In genomic region chr17:1013729-1014090, GRCh38 we compare ENCODE assay signal across 21 cellular contexts. TPM values are rescaled to one million over a fixed set of nuclear protein-coding genes. Genes with fewer than 3 reads are reported as not detected.
DNase-seq lines count a peak whose midpoint lies in the region; ATAC-seq and TF ChIP-seq lines count a peak whose summit lies in the region.
"Had no signal": no experiment of that assay in that cellular context is flagged by ENCODE, and none has a peak within 500 bp of the region (broad histone marks: within the 10 kb centered on the region; RNA-seq: fewer than 3 reads in every experiment).

No MANE protein-coding gene starts in this region.

- no peak overlapping the region for H3K4me3 ChIP-seq in coronary artery
- H3K4me3 ChIP-seq: BLaER1 treated with 17β-estradiol and CSF1 and Interleukin-3, amounts not matched to agents 10 nM and 100 nM; HAP-1 had no signal

- peak overlapping the region in 1 of 2 donors; percentile 18 for H3K27ac ChIP-seq in coronary artery
- H3K27ac ChIP-seq: 22Rv1; BLaER1 treated with 17β-estradiol and CSF1 and Interleukin-3, amounts not matched to agents 10 nM and 100 nM had no signal

- H3K9me3 Mint-ChIP-seq in nephron progenitor cell, result no peaks in the 10 kb centered on the region
- H3K9me3 Mint-ChIP-seq in stimulated activated effector memory CD8-positive, alpha-beta T cell treated with anti-CD3 and anti-CD28 coated beads, Interleukin-12 subunit alpha, Interleukin-12 subunit beta, amount 100 ng/mL, for 72 hours, result no peaks in the 10 kb centered on the region
- H3K9me3 Mint-ChIP-seq: CD14-positive monocyte; CD4-positive, alpha-beta T cell; CD8-positive, alpha-beta memory T cell; HFFc6 had no signal

- H3K27me3 Mint-ChIP-seq in nephron progenitor cell (ENCODE audit: low read depth, poor library complexity), result no peaks in the 10 kb centered on the region
- H3K27me3 Mint-ChIP-seq: B cell; CD4-positive, alpha-beta T cell; CD8-positive, alpha-beta memory T cell had no signal

- intact Hi-C loops in Right ventricle myocardium superior (cut with DNase I), result no loop called here
- intact Hi-C loops in Right ventricle myocardium inferior (cut with DNase I), result no loop called here

- peak overlapping the region; percentile 89 for H3K27ac Mint-ChIP-seq in nephron progenitor cell
- peak overlapping the region; percentile 74 for H3K27ac Mint-ChIP-seq in stimulated activated effector memory CD8-positive, alpha-beta T cell treated with anti-CD3 and anti-CD28 coated beads, Interleukin-12 subunit alpha, Interleukin-12 subunit beta, amount 100 ng/mL, for 72 hours
- H3K27ac Mint-ChIP-seq: B cell; CD4-positive, alpha-beta T cell; HFFc6 had no signal

- ATAC-seq in Right ventricle myocardium superior (ENCODE audit: poor library complexity) (no peak), Right ventricle myocardium inferior (no peak), GM18519 (IDR thresholded peaks at IDR 0.05; ENCODE audit: low FRiP score, unreplicated experiment) (no peak), HG02763 (IDR thresholded peaks at IDR 0.05; ENCODE audit: unreplicated experiment) (no peak)
- no peak for ATAC-seq in stimulated activated effector memory CD8-positive, alpha-beta T cell treated with anti-CD3 and anti-CD28 coated beads, Interleukin-12 subunit alpha, Interleukin-12 subunit beta, amount 100 ng/mL, for 72 hours

- DNase-seq in Right ventricle myocardium superior, result peak; percentile 27
- DNase-seq in Right ventricle myocardium inferior (ENCODE audit: missing footprints), result no peak
- DNase-seq in coronary artery (ENCODE audit: low spot score), result peak; percentile 64
- DNase-seq in nephron progenitor cell, result no peak
- DNase-seq in stimulated activated effector memory CD8-positive, alpha-beta T cell treated with anti-CD3 and anti-CD28 coated beads, Interleukin-12 subunit alpha, Interleukin-12 subunit beta, amount 100 ng/mL, for 72 hours (ENCODE audit: low spot score in 2 of 2), result no peak
- DNase-seq in GM19238 (ENCODE audit: insufficient read length, low spot score), result no peak
- DNase-seq: CD4-positive, alpha-beta T cell; CD8-positive, alpha-beta memory T cell; DMS 273 treated with DMSO at 0.1 percent for 48 hours; DMS79; EL; GDM1; GOT3; HFFc6 had no signal

- peaks cover 10% of the 10 kb centered on the region for H3K36me3 Mint-ChIP-seq in nephron progenitor cell (ENCODE audit: low read depth)
- peaks cover 37% of the 10 kb centered on the region for H3K36me3 Mint-ChIP-seq in stimulated activated effector memory CD8-positive, alpha-beta T cell treated with anti-CD3 and anti-CD28 coated beads, Interleukin-12 subunit alpha, Interleukin-12 subunit beta, amount 100 ng/mL, for 72 hours

- TF ChIP-seq CTCF in coronary artery (IDR thresholded peaks at IDR 0.05) (no peak), nephron progenitor cell (IDR thresholded peaks at IDR 0.05) (no peak)

- no peak overlapping the region for H3K4me3 Mint-ChIP-seq in nephron progenitor cell
- H3K4me3 Mint-ChIP-seq in stimulated activated effector memory CD8-positive, alpha-beta T cell treated with anti-CD3 and anti-CD28 coated beads, Interleukin-12 subunit alpha, Interleukin-12 subunit beta, amount 100 ng/mL, for 72 hours, result no peak overlapping the region
- H3K4me3 Mint-ChIP-seq: B cell; CD14-positive monocyte; CD4-positive, alpha-beta T cell; CD8-positive, alpha-beta memory T cell; HFFc6 had no signal

- H3K4me1 Mint-ChIP-seq in nephron progenitor cell, result no peaks in the 10 kb centered on the region
- H3K4me1 Mint-ChIP-seq in stimulated activated effector memory CD8-positive, alpha-beta T cell treated with anti-CD3 and anti-CD28 coated beads, Interleukin-12 subunit alpha, Interleukin-12 subunit beta, amount 100 ng/mL, for 72 hours, result peaks cover 6% of the 10 kb centered on the region
- H3K4me1 Mint-ChIP-seq: B cell; CD14-positive monocyte; CD8-positive, alpha-beta memory T cell had no signal

RNA-seq across cellular contexts. Expression of gene TIMM22, which starts 16.8 kb away (rescaled TPM):
- 17.1 TPM for total RNA-seq in Right ventricle myocardium superior
- total RNA-seq in Right ventricle myocardium inferior, result 17.3 TPM

RNA-seq across cellular contexts. Expression of gene NXN, which starts 34.1 kb away (rescaled TPM):
- total RNA-seq in Right ventricle myocardium superior (20.2 TPM), Right ventricle myocardium inferior (18.5 TPM)

Comparison
In these comparisons a context has a peak if more than half of its experiments do, and no peak if none do; other contexts are left out.
1. DNase-seq: peak in Right ventricle myocardium superior (single experiment) and coronary artery (single experiment); none in Right ventricle myocardium inferior (single experiment), nephron progenitor cell (single experiment), stimulated activated effector memory CD8-positive, alpha-beta T cell treated with anti-CD3 and anti-CD28 coated beads, Interleukin-12 subunit alpha, Interleukin-12 subunit beta, amount 100 ng/mL, for 72 hours (0 of 2) and GM19238 (single experiment).